In the genomic region with DNA sequence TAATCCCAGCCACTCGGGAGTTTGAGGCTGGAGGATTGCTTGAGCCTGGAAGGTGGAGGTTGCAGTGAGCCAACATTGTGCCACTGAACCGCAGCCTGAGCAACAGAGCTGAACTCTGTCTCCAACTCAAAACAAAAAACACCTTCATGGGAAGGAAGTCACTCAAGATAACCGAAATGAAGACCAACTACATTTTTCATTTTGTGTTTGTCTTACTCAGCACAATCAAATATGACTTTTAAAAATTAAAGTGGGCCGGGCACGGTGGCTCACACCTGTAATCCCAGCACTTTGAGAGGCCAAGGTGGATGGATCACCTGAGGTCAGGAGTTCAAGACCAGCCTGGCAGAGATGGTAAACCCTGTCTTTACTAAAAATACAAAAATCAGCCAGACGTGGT, we compare ENCODE assay signal across 19 cellular contexts. TPM values are rescaled to one million over a fixed set of nuclear protein-coding genes. Genes with fewer than 3 reads are reported as not detected.
DNase-seq lines count a peak whose midpoint lies in the region; ATAC-seq, FAIRE-seq and TF ChIP-seq lines count a peak whose summit lies in the region.
"Had no signal": no experiment of that assay in that cellular context is flagged by ENCODE, and none has a peak within 500 bp of the region (broad histone marks: within the 10 kb centered on the region; RNA-seq: fewer than 3 reads in every experiment).

No MANE protein-coding gene starts in this region.

- DNase-seq in A549 (ENCODE audit: low read depth in 1 of 2, low spot score in 1 of 2), result no peak
- DNase-seq in IMR-90, result no peak
- DNase-seq in K562 (ENCODE audit: extremely low read depth in 1 of 4, low spot score in 3 of 4), result no peak
- no peak for DNase-seq in HCEC 1CT
- DNase-seq in KBM-7, result no peak
- DNase-seq: 8988T; AML-193; Caco-2; Calu3; CD4-positive, alpha-beta T cell; CD8-positive, alpha-beta T cell; DMS79 treated with DMSO at 0.1 percent for 48 hours; GF-D8 had no signal

- no peak overlapping the region for H4K5ac ChIP-seq in IMR-90 (ENCODE audit: low read depth, low read length)

- no peak overlapping the region for H3K4ac ChIP-seq in IMR-90 (ENCODE audit: low read depth, low read length)

- H3K27ac ChIP-seq in A549, result no peak overlapping the region
- no peak overlapping the region for H3K27ac ChIP-seq in IMR-90 (ENCODE audit: insufficient read depth, low read length)
- H3K27ac ChIP-seq in K562 (ENCODE audit: extremely low read depth, low read depth, low read length), result no peak overlapping the region
- H3K27ac ChIP-seq: BLaER1 treated with 17β-estradiol and CSF1 and Interleukin-3, amounts not matched to agents 10 nM and 100 nM; C4-2B had no signal

- no peak overlapping the region for H2AK9ac ChIP-seq in IMR-90 (replicated peaks; ENCODE audit: low read depth, low read length, poor library complexity)

- H3K9ac ChIP-seq in IMR-90 (ENCODE audit: low read depth, low read length), result no peak overlapping the region
- H3K9ac ChIP-seq in K562 (ENCODE audit: insufficient read depth in 1 of 2, low read depth in 2 of 2, low read length in 2 of 2), result no peak overlapping the region
- H3K9ac ChIP-seq: BLaER1 treated with 17β-estradiol and CSF1 and Interleukin-3, amounts not matched to agents 10 nM and 100 nM had no signal

- H3K9me1 ChIP-seq in IMR-90 (ENCODE audit: insufficient read depth, low read length) (no peaks in the 10 kb centered on the region), K562 (ENCODE audit: control insufficient read depth, insufficient read depth, low read length) (no peaks in the 10 kb centered on the region)

- TF ChIP-seq CTCF in A549 (IDR thresholded peaks at IDR 0.05), result no peak
- no peak for TF ChIP-seq CTCF in IMR-90 (conservative IDR thresholded peaks at IDR 0.05; ENCODE audit: low read depth, low read length)
- no peak for TF ChIP-seq CTCF in K562 (IDR thresholded peaks at IDR 0.05 in 2 of 3, conservative IDR thresholded peaks at IDR 0.05 in 1 of 3; ENCODE audit: insufficient read depth in 2 of 3, low read depth in 1 of 3, low read length in 3 of 3)

- CTCF ChIA-PET in A549 (lab: Yijun Ruan, JAX) (interaction anchor here (2.7 kb wide), 1 partner anchor 29 kb away, joined by 11 read pairs; no protein-coding TSS in a partner anchor), IMR-90 (lab: Yijun Ruan, JAX) (interaction anchor here (1.8 kb wide), 1 partner anchor 29 kb away, joined by 5 read pairs; no protein-coding TSS in a partner anchor), K562 (lab: Yijun Ruan, JAX; ENCODE audit: low intra/inter-chr PET ratio) (no interaction called here)

- no peak overlapping the region for H2BK20ac ChIP-seq in IMR-90 (ENCODE audit: low read depth, low read length)

- H3K4me2 ChIP-seq in A549, result no peak overlapping the region
- H3K4me2 ChIP-seq in IMR-90 (ENCODE audit: low read depth, low read length), result no peak overlapping the region
- H3K4me2 ChIP-seq in K562 (ENCODE audit: insufficient read depth, low read length), result no peak overlapping the region
- H3K4me2 ChIP-seq: BLaER1 treated with 17β-estradiol and CSF1 and Interleukin-3, amounts not matched to agents 10 nM and 100 nM had no signal

- H2AFZ ChIP-seq in IMR-90 (replicated peaks; ENCODE audit: low read length, poor library complexity), result no peak overlapping the region
- no peak overlapping the region for H2AFZ ChIP-seq in K562 (ENCODE audit: low read depth, low read length)

- no peak overlapping the region for H2AK5ac ChIP-seq in IMR-90 (ENCODE audit: low read depth, low read length)

- H4K20me1 ChIP-seq in IMR-90 (ENCODE audit: insufficient read depth, low read length) (no peaks in the 10 kb centered on the region), K562 (replicated peaks; ENCODE audit: control insufficient read depth, insufficient read depth, low read length) (no peaks in the 10 kb centered on the region)
- H4K20me1 ChIP-seq: BLaER1 treated with 17β-estradiol and CSF1 and Interleukin-3, amounts not matched to agents 10 nM and 100 nM had no signal

- TF ChIP-seq RAD21 in A549 (conservative IDR thresholded peaks at IDR 0.05 in 1 of 2, IDR thresholded peaks at IDR 0.05 in 1 of 2) (no peak), IMR-90 (IDR thresholded peaks at IDR 0.05; ENCODE audit: low read length) (no peak), K562 (CRISPR knock-in tag; conservative IDR thresholded peaks at IDR 0.05 in 1 of 2, IDR thresholded peaks at IDR 0.05 in 1 of 2) (no peak)

- H3K18ac ChIP-seq in IMR-90 (ENCODE audit: low read depth, low read length), result no peak overlapping the region

- BruUV-seq in IMR-90 (replicated peaks; lab: Mats Ljungman, UMichigan) (no TSS peak), K562 (replicated peaks; lab: Mats Ljungman, UMichigan) (no TSS peak)

- H3K56ac ChIP-seq in IMR-90 (ENCODE audit: extremely low read depth, insufficient read depth, low read length), result no peak overlapping the region

- POLR2A ChIA-PET in A549 (lab: Yijun Ruan, JAX), result no interaction called here
- POLR2A ChIA-PET in IMR-90 (lab: Charles Lee; ENCODE audit: unreplicated experiment), result no interaction called here
- POLR2A ChIA-PET in K562 (lab: Yijun Ruan, JAX), result interaction anchor here (1.3 kb wide), 1 partner anchor 9 kb away, joined by 3 read pairs; no protein-coding TSS in a partner anchor

- no peak for FAIRE-seq in A549 (lab: Jason Lieb, UNC)
- no peak for FAIRE-seq in K562 (lab: Jason Lieb, UNC)
- FAIRE-seq: A204.1, D721Med, GM19239 had no signal

- no peak overlapping the region for H2BK15ac ChIP-seq in IMR-90 (ENCODE audit: low read depth, low read length)

- H3K36me3 ChIP-seq in IMR-90 (ENCODE audit: control insufficient read depth, insufficient read depth, low read length) (no peaks in the 10 kb centered on the region), K562 (ENCODE audit: control insufficient read depth, insufficient read depth, low read length) (no peaks in the 10 kb centered on the region)
- H3K36me3 ChIP-seq: BLaER1 treated with 17β-estradiol and CSF1 and Interleukin-3, amounts not matched to agents 10 nM and 100 nM had no signal

- no peak overlapping the region for H2BK5ac ChIP-seq in IMR-90 (ENCODE audit: low read depth, low read length, poor library complexity, severe bottlenecking)

- H3K14ac ChIP-seq in IMR-90 (replicated peaks; ENCODE audit: low read depth, low read length), result no peak overlapping the region

- H3K23ac ChIP-seq in IMR-90 (ENCODE audit: low read depth, low read length), result no peak overlapping the region

- no peak overlapping the region for H4K91ac ChIP-seq in IMR-90 (ENCODE audit: insufficient read depth, low read depth, low read length)

- no peaks in the 10 kb centered on the region; a peak in 1 of 4 replicates for H3K79me1 ChIP-seq in IMR-90 (ENCODE audit: low read depth in 1 of 2, low read length in 2 of 2)

- no peak overlapping the region for H4K8ac ChIP-seq in IMR-90 (ENCODE audit: low read depth in 2 of 2, low read length in 2 of 2)

- no peak overlapping the region for H2BK120ac ChIP-seq in IMR-90 (ENCODE audit: low read depth, low read length)

- H3K27me3 ChIP-seq in IMR-90 (ENCODE audit: control insufficient read depth, insufficient read depth, low read length) (no peaks in the 10 kb centered on the region), K562 (ENCODE audit: control insufficient read depth in 2 of 2, insufficient read depth in 2 of 2, low read length in 2 of 2) (no peaks in the 10 kb centered on the region)
- H3K27me3 ChIP-seq: BLaER1 treated with 17β-estradiol and CSF1 and Interleukin-3, amounts not matched to agents 10 nM and 100 nM had no signal

- no peaks in the 10 kb centered on the region for H3K79me2 ChIP-seq in K562 (ENCODE audit: control insufficient read depth, insufficient read depth, low read length)

- ATAC-seq in A549 (no peak), IMR-90 (ENCODE audit: low read depth) (no peak), K562 (no peak), GM19324 (IDR thresholded peaks at IDR 0.05; ENCODE audit: low FRiP score, unreplicated experiment) (no peak)
- ATAC-seq: CD8-positive, alpha-beta T cell had no signal

- intact Hi-C loops in IMR-90 (cut with micrococcal nuclease) (no loop called here), K562 (cut with micrococcal nuclease) (no loop called here)

- TF ChIP-seq EP300 in A549 (IDR thresholded peaks at IDR 0.05) (no peak), K562 (IDR thresholded peaks at IDR 0.05; ENCODE audit: low read length) (no peak)

- TF ChIP-seq POLR2A in A549 (IDR thresholded peaks at IDR 0.05; ENCODE audit: low read length), result no peak
- TF ChIP-seq POLR2A in IMR-90 (IDR thresholded peaks at IDR 0.05; ENCODE audit: low read depth, low read length), result no peak
- TF ChIP-seq POLR2A in K562 (conservative IDR thresholded peaks at IDR 0.05), result no peak

- no peaks in the 10 kb centered on the region for H3K9me3 ChIP-seq in A549
- no peaks in the 10 kb centered on the region for H3K9me3 ChIP-seq in IMR-90 (ENCODE audit: control insufficient read depth, insufficient read depth, low read length)
- H3K9me3 ChIP-seq in K562 (replicated peaks; ENCODE audit: control insufficient read depth, insufficient read depth, low read depth, low read length), result no peaks in the 10 kb centered on the region
- H3K9me3 ChIP-seq: Caco-2 had no signal

- WGBS in A549 (ENCODE audit: missing lambda C conversion rate), result 85% methylated on average over 6 of the region's 6 CpGs
- no CpG with 5 or more reads among the region's 6 CpGs for WGBS in IMR-90 (ENCODE audit: extremely low coverage in 2 of 2, insufficient read length in 1 of 2), 2 experiments
- WGBS in K562 (ENCODE audit: insufficient coverage, low coverage, missing lambda C conversion rate), result 73% methylated on average over 6 of the region's 6 CpGs

- no peaks in the 10 kb centered on the region for H3K4me1 ChIP-seq in A549
- H3K4me1 ChIP-seq in IMR-90 (ENCODE audit: control insufficient read depth, insufficient read depth, low read length), result no peaks in the 10 kb centered on the region
- H3K4me1 ChIP-seq in K562 (replicated peaks in 1 of 2; ENCODE audit: control insufficient read depth in 2 of 2, insufficient read depth in 2 of 2, low read length in 2 of 2), result no peaks in the 10 kb centered on the region
- H3K4me1 ChIP-seq: Caco-2 had no signal

- H3K4me3 ChIP-seq in A549 (no peak overlapping the region), IMR-90 (ENCODE audit: insufficient read depth, low read depth, low read length) (no peak overlapping the region), K562 (no peak overlapping the region)
- H3K4me3 ChIP-seq: BLaER1 treated with 17β-estradiol and CSF1 and Interleukin-3, amounts not matched to agents 10 nM and 100 nM had no signal

- in situ Hi-C loops in IMR-90 (cut with MboI; ENCODE audit: low sequenced_read_pairs) (no loop called here), K562 (cut with MboI) (no loop called here), KBM-7 (cut with MboI; ENCODE audit: low pct_unique_long_range_greater_than_20kb, low sequenced_read_pairs) (no loop called here)

- dilution Hi-C loops in IMR-90 (cut with HindIII; ENCODE audit: low sequenced_read_pairs, unreplicated experiment), result no loop called here

RNA-seq across cellular contexts. Expression of a gene that starts 40.0 kb away (rescaled TPM):
- 94.5 and 112 TPM in 2 replicates for polyA plus RNA-seq in A549 (2011; rRNA removed)
- polyA plus RNA-seq in A549 (2012; cell fraction: cytosol; rRNA removed), result 38.7 and 43.8 TPM in 2 replicates
- 16.4 and 19.2 TPM in 2 replicates for polyA plus RNA-seq in A549 (2012; cell fraction: nucleus; rRNA removed)
- 47.2 to 56.6 TPM (median 53.3 TPM) in 3 replicates for polyA plus RNA-seq in A549 (2017; fragmentation: RNase III; extraction: RNeasy Plus Mini Kit Qiagen cat#74134 plus additional on column Dnase treatment)
- polyA minus RNA-seq in A549 (2011; rRNA and poly(A)+ RNA removed), result 27.7 and 33.3 TPM in 2 replicates
- total RNA-seq in IMR-90 (2012; rRNA removed), result 40.5 and 48.0 TPM in 2 replicates
- polyA plus RNA-seq in IMR-90 (2012; rRNA removed), result 29.4 and 33.2 TPM in 2 replicates
- 21.7 and 24.4 TPM in 2 replicates for polyA plus RNA-seq in IMR-90 (2012; cell fraction: cytosol; rRNA removed)
- 8.3 and 25.4 TPM in 2 replicates for polyA plus RNA-seq in IMR-90 (2012; cell fraction: nucleus; rRNA removed; ENCODE audit: low replicate concordance)
- 17.8 and 46.7 TPM in 2 replicates for total RNA-seq in K562 (2011; cell fraction: chromatin; rRNA removed; ENCODE audit: low replicate concordance)
- total RNA-seq in K562 (2011; cell fraction: nucleolus; rRNA removed), result 15.3 and 16.1 TPM in 2 replicates
- 22.4 and 38.3 TPM in 2 replicates for total RNA-seq in K562 (2011; cell fraction: nucleoplasm; rRNA removed)
- total RNA-seq in K562 (2014; rRNA removed), result 46.6 and 50.7 TPM in 2 replicates
- total RNA-seq in K562 (2014; rRNA removed; fragmentation: Illumina TruSeq; extraction: Trizol), result 50.4 and 59.9 TPM in 2 replicates
- 38.6 and 39.1 TPM in 2 replicates for total RNA-seq in K562 (2015; rRNA removed; fragmentation: Illumina TruSeq; extraction: Trizol)
- total RNA-seq in K562 (2021), result 43.7 and 46.4 TPM in 2 replicates
- 51.7 and 70.2 TPM in 2 replicates for polyA plus RNA-seq in K562 (2011; rRNA removed)
- 37.7 and 43.8 TPM in 2 replicates for polyA plus RNA-seq in K562 (2011; cell fraction: cytosol; rRNA removed)
- polyA plus RNA-seq in K562 (2011; cell fraction: nucleus; rRNA removed), result 16.7 and 18.8 TPM in 2 replicates
- 51.9 and 60.3 TPM in 2 replicates for polyA plus RNA-seq in K562 (2012)
- 44.2 and 51.3 TPM in 2 replicates for polyA plus RNA-seq in K562 (2014; fragmentation: Illumina TruSeq; extraction: Trizol)
- 10 to 100 TPM; 47.0 to 48.3 TPM for polyA plus RNA-seq in K562 (2014; fragmentation: Nextera tagmentation; extraction: Ambion mirVana)
- 63.0 and 69.4 TPM in 2 replicates for polyA plus RNA-seq in K562 (2014; rRNA removed)
- polyA minus RNA-seq in K562 (2011; rRNA and poly(A)+ RNA removed), result 37.0 and 37.8 TPM in 2 replicates
- polyA minus RNA-seq in K562 (2011; cell fraction: cytosol; rRNA and poly(A)+ RNA removed), result 13.2 and 13.5 TPM in 2 replicates
- polyA minus RNA-seq in K562 (2011; cell fraction: nucleus; rRNA and poly(A)+ RNA removed), result 11.7 and 14.1 TPM in 2 replicates
